In the genomic region with DNA sequence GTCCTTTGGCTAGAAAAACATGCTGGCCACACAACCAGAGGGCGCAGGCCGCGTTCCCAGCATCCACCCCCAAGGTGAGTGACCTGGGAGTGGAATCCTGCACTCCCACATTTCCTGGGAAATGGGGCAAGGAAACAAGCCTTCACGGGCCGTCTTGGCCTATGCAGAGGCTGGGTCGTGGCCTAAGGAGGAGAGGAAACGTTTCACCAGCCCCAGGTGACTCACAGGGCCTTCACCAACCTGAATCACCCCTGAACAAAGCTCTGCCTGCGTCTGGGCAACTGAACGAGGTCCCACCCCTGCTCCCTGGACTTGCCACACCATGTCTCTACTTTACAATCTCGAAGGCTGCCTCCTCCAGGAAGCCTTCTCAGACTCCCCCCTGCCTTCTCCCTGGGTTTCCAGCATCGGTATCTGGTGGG, we compare ENCODE assay signal across 8 cellular contexts. TPM values are rescaled to one million over a fixed set of nuclear protein-coding genes. Genes with fewer than 3 reads are reported as not detected.
DNase-seq lines count a peak whose midpoint lies in the region; ATAC-seq and TF ChIP-seq lines count a peak whose summit lies in the region.

No MANE protein-coding gene starts in this region.

- ATAC-seq in natural killer cell (peak in 1 of 3 donors; percentile 16), GM21367 (IDR thresholded peaks at IDR 0.05; ENCODE audit: unreplicated experiment) (no peak)

- H3K27me3 ChIP-seq in OCI-LY1 (ENCODE audit: insufficient read depth, low read length) (no peaks in the 10 kb centered on the region), brain microvascular endothelial cell (replicated peaks) (no peaks in the 10 kb centered on the region)

- H3K4me2 ChIP-seq in OCI-LY1 (ENCODE audit: low read length): no peak overlapping the region

- H4K20me1 ChIP-seq in OCI-LY1 (ENCODE audit: insufficient read depth, low read length): no peaks in the 10 kb centered on the region

- H3K4me3 Mint-ChIP-seq in natural killer cell: peak overlapping the region; percentile 35

- H3K9ac ChIP-seq in OCI-LY1 (ENCODE audit: low read length): no peak overlapping the region

- CTCF ChIA-PET in AG04449 (lab: Yijun Ruan, JAX): interaction anchor here (1.8 kb wide), 1 partner anchor 92 kb away, joined by 4 read pairs; no protein-coding TSS in a partner anchor

- no peaks in the 10 kb centered on the region for H3K9me3 ChIP-seq in OCI-LY1 (ENCODE audit: low read length)

- H3K36me3 ChIP-seq in OCI-LY1 (ENCODE audit: insufficient read depth, low read length): peaks cover 38% of the 10 kb centered on the region
- peaks cover 73% of the 10 kb centered on the region for H3K36me3 ChIP-seq in brain microvascular endothelial cell (replicated peaks)

- H3K27ac ChIP-seq in OCI-LY1 (ENCODE audit: low read depth, low read length, poor library complexity, severe bottlenecking) (peak overlapping the region; percentile 28), brain microvascular endothelial cell (peak overlapping the region; percentile 21)

- peaks cover 82 to 89% of the 10 kb centered on the region in 2 donors for H3K4me1 Mint-ChIP-seq in natural killer cell

- no peak overlapping the region for H2AFZ ChIP-seq in OCI-LY1 (ENCODE audit: low read length)

- peaks cover 100% of the 10 kb centered on the region for H3K79me2 ChIP-seq in OCI-LY1 (ENCODE audit: insufficient read depth, low read length)

- H3F3A ChIP-seq in OCI-LY1 (ENCODE audit: insufficient read depth, low read length): 0 out of 2 replicates have a peak, but pooled peaks cover 4% of the 10 kb centered on the region

- POLR2A ChIA-PET in AG04449 (lab: Yijun Ruan, JAX): interaction anchor here (0.9 to 3.6 kb wide), 2 partner anchors 10 to 13 kb away, joined by 3 to 12 read pairs; partner anchors contain the start of gene MYH9

- intact Hi-C loops in natural killer cell (cut with micrococcal nuclease): no loop called here

- no peaks in the 10 kb centered on the region for H3K9me2 ChIP-seq in OCI-LY1 (ENCODE audit: low read depth, low read length)

- in situ Hi-C loops in brain microvascular endothelial cell (cut with HindIII; ENCODE audit: low pct_ligation_motif_present, low sequenced_read_pairs): no loop called here

- H3K27ac Mint-ChIP-seq in natural killer cell: peak overlapping the region; percentile 90 to 96

- DNase-seq in AG04449 (ENCODE audit: low read depth, low spot score) (no peak), brain microvascular endothelial cell (no peak), natural killer cell (no peak), hepatic stellate cell (ENCODE audit: low spot score) (no peak), NCI-H82 treated with DMSO at 0.1 percent for 48 hours (lab: John Stamatoyannopoulos, UW; ENCODE audit: unreplicated experiment) (no peak)
- DNase-seq in effector CD8-positive, alpha-beta T cell (lab: John Stamatoyannopoulos, UW): no peak

- no peak for TF ChIP-seq CTCF in AG04449 (IDR thresholded peaks at IDR 0.05; ENCODE audit: insufficient read depth, low read length, missing control alignments)
- no peak for TF ChIP-seq CTCF in OCI-LY1 (IDR thresholded peaks at IDR 0.05; ENCODE audit: low read length)
- no peak for TF ChIP-seq CTCF in brain microvascular endothelial cell (IDR thresholded peaks at IDR 0.05; ENCODE audit: low read depth, low read length, missing control alignments)
- TF ChIP-seq CTCF in natural killer cell (IDR thresholded peaks at IDR 0.05): no peak

- H3K36me3 Mint-ChIP-seq in natural killer cell: no peaks in the 10 kb centered on the region

- H3K4me3 ChIP-seq in AG04449 (ENCODE audit: low read depth, low read length): 0 out of 2 replicates have a peak overlapping the region, but pooled peaks have one; percentile 12
- H3K4me3 ChIP-seq in OCI-LY1 (ENCODE audit: low read depth, low read length, poor library complexity, severe bottlenecking): no peak overlapping the region
- H3K4me3 ChIP-seq in brain microvascular endothelial cell (ENCODE audit: low read depth, low read length): no peak overlapping the region

- peaks cover 74% of the 10 kb centered on the region for H3K4me1 ChIP-seq in OCI-LY1 (ENCODE audit: insufficient read depth, low read length, severe bottlenecking)

- H3K27me3 Mint-ChIP-seq in natural killer cell (ENCODE audit: low read depth in 2 of 2): no peaks in the 10 kb centered on the region

- H3K9me3 Mint-ChIP-seq in natural killer cell: no peaks in the 10 kb centered on the region

RNA-seq across cellular contexts. Expression of gene MYH9, which starts 13.2 kb away (rescaled TPM):
- total RNA-seq in natural killer cell: 1,000 to 10,000 TPM in 1 of 3 donors, 100 to 1,000 TPM in 2; 803 to 1,038 (median 808) TPM
